Comparison of ENCODE assay signal across 8 cellular contexts in the genomic region with DNA sequence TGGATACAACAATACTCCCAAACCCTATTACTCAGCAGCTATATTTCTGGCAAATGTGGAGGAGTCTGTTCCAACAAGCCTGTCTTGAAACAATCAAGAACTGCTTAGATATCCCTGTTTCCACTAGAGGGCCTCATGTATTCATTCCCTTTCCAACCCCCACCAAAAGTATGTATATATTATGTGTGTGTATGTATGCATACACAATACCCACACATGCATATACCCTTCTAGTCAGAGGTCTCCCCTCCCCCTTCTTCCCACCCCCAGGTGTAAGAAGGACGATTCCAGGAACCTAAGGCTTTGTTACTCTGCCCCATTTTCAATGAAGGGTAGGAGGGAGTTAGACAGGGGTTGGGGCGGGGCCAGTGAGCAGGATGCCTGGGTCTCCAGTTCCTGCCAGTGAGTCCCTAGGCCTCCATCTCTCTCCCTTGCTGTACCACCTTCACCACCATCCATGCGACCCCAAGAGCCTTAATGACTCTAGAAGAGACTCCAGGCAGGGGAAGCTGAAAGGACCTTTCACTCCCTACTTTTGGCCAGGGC. TPM values are rescaled to one million over a fixed set of nuclear protein-coding genes. Genes with fewer than 3 reads are reported as not detected.
DNase-seq lines count a peak whose midpoint lies in the region; ATAC-seq and TF ChIP-seq lines count a peak whose summit lies in the region.

Gene DGKA, plus strand, starts transcription at position 392 of the 546 bp plus-strand sequence. CDS start 5,342 bp downstream, outside the sequence.

- ATAC-seq in SK-N-SH treated with all-trans-retinoic acid at 6 μM for 48 hours (peak; percentile 49), heart right ventricle (no peak)

- intact Hi-C loops in heart right ventricle (cut with DNase I) (loop anchor here in 6 of 10 donors (2.0 to 10.0 kb wide), 7 partner anchors 96 to 196 kb away; partner anchors contain the start of genes DNAJC14 (in 2 of the 6), GDF11 (in 1 of the 6), ORMDL2 (in 1 of the 6) and RPS26 (in 1 of the 6)), prostate gland (cut with DNase I) (no loop called here)

- peaks cover 51% of the 10 kb centered on the region for H3K36me3 Mint-ChIP-seq in activated naive CD8-positive, alpha-beta T cell treated with anti-CD3 and anti-CD28 coated beads for 36 hours

- peaks cover 47% of the 10 kb centered on the region for H3K4me1 Mint-ChIP-seq in activated naive CD8-positive, alpha-beta T cell treated with anti-CD3 and anti-CD28 coated beads for 36 hours

- TF ChIP-seq CTCF in heart right ventricle (IDR thresholded peaks at IDR 0.05) (peak in 8 of 9 donors; percentile 8 to 69 (median 52)), prostate gland (IDR thresholded peaks at IDR 0.05) (peak; percentile 17 to 65 (median 42))

- H3K4me1 ChIP-seq in heart right ventricle, result peaks cover 3 to 74% (median 34%) of the 10 kb centered on the region in 9 donors
- peaks cover 4% of the 10 kb centered on the region for H3K4me1 ChIP-seq in prostate gland (replicated peaks)
- peaks cover 2% of the 10 kb centered on the region for H3K4me1 ChIP-seq in urinary bladder (ENCODE audit: insufficient read depth)

- peak within 1 kb of the TSS; percentile 34 to 99 (median 76) for H3K27ac ChIP-seq in heart right ventricle
- H3K27ac ChIP-seq in prostate gland, result peak within 1 kb of the TSS; percentile 94 to 97
- H3K27ac ChIP-seq in urinary bladder (ENCODE audit: low read depth), result peak within 1 kb of the TSS; percentile 84

- no peak for TF ChIP-seq POLR2A in prostate gland (IDR thresholded peaks at IDR 0.05)

- DNase-seq in Kasumi-1 (lab: John Stamatoyannopoulos, UW) (peak; percentile 79 to 89), heart right ventricle (peak; percentile 18 to 30), prostate gland (ENCODE audit: low spot score) (peak; percentile 26), T1000 (lab: John Stamatoyannopoulos, UW) (no peak)
- peak; percentile 87 for DNase-seq in activated naive CD8-positive, alpha-beta T cell treated with anti-CD3 and anti-CD28 coated beads for 36 hours

- peak within 1 kb of the TSS; percentile 99 for H3K4me3 Mint-ChIP-seq in activated naive CD8-positive, alpha-beta T cell treated with anti-CD3 and anti-CD28 coated beads for 36 hours

- H3K27ac Mint-ChIP-seq in activated naive CD8-positive, alpha-beta T cell treated with anti-CD3 and anti-CD28 coated beads for 36 hours, result peak within 1 kb of the TSS; percentile 99

- peak within 1 kb of the TSS; percentile 68 for H3K4me3 ChIP-seq in GM08714 (ENCODE audit: low read length)
- peak within 1 kb of the TSS; percentile 30 to 83 (median 76) for H3K4me3 ChIP-seq in heart right ventricle
- peak within 1 kb of the TSS; percentile 69 to 73 for H3K4me3 ChIP-seq in prostate gland
- peak within 1 kb of the TSS; percentile 72 for H3K4me3 ChIP-seq in urinary bladder (ENCODE audit: low read depth, low read length)

- H3K27me3 ChIP-seq in heart right ventricle, result no peaks in the 10 kb centered on the region
- no peaks in the 10 kb centered on the region for H3K27me3 ChIP-seq in prostate gland (replicated peaks; ENCODE audit: insufficient read depth)

- H3K36me3 ChIP-seq in heart right ventricle (no peaks in the 10 kb centered on the region), prostate gland (no peaks in the 10 kb centered on the region), urinary bladder (ENCODE audit: insufficient read depth) (no peaks in the 10 kb centered on the region)

- peaks cover 3% of the 10 kb centered on the region for H3K27me3 Mint-ChIP-seq in activated naive CD8-positive, alpha-beta T cell treated with anti-CD3 and anti-CD28 coated beads for 36 hours

- H3K9me3 ChIP-seq in heart right ventricle, result no peaks in the 10 kb centered on the region
- H3K9me3 ChIP-seq in prostate gland, result no peaks in the 10 kb centered on the region

- H3K9me3 Mint-ChIP-seq in activated naive CD8-positive, alpha-beta T cell treated with anti-CD3 and anti-CD28 coated beads for 36 hours, result no peaks in the 10 kb centered on the region

- 44% methylated on average over 3 of the region's 3 CpGs for WGBS in heart right ventricle, 2 donors
- 47% methylated on average over 3 of the region's 3 CpGs for WGBS in prostate gland
- WGBS in urinary bladder, result 48% methylated on average over 3 of the region's 3 CpGs

TF ChIP-seq in SK-N-SH treated with all-trans-retinoic acid at 6 μM for 48 hours, 23 proteins besides CTCF, POLR2A, EP300 and RAD21:
- no peak for TF ChIP-seq ZFP3 (CRISPR knock-in tag; IDR thresholded peaks at IDR 0.05)
- TF ChIP-seq ZFP30 (CRISPR knock-in tag; IDR thresholded peaks at IDR 0.05), result no peak
- TF ChIP-seq RARB (CRISPR knock-in tag; IDR thresholded peaks at IDR 0.05), result no peak
- no peak for TF ChIP-seq ISL1 (CRISPR knock-in tag; IDR thresholded peaks at IDR 0.05)
- no peak for TF ChIP-seq PPARA (CRISPR knock-in tag; IDR thresholded peaks at IDR 0.05; ENCODE audit: borderline replicate concordance)
- no peak for TF ChIP-seq TOX (CRISPR knock-in tag; IDR thresholded peaks at IDR 0.05; ENCODE audit: borderline replicate concordance)
- no peak for TF ChIP-seq ARNTL (CRISPR knock-in tag; IDR thresholded peaks at IDR 0.05; ENCODE audit: borderline replicate concordance, low read depth)
- TF ChIP-seq TCF4 (CRISPR knock-in tag; IDR thresholded peaks at IDR 0.05; ENCODE audit: borderline replicate concordance), result no peak
- TF ChIP-seq, protein P1, sequence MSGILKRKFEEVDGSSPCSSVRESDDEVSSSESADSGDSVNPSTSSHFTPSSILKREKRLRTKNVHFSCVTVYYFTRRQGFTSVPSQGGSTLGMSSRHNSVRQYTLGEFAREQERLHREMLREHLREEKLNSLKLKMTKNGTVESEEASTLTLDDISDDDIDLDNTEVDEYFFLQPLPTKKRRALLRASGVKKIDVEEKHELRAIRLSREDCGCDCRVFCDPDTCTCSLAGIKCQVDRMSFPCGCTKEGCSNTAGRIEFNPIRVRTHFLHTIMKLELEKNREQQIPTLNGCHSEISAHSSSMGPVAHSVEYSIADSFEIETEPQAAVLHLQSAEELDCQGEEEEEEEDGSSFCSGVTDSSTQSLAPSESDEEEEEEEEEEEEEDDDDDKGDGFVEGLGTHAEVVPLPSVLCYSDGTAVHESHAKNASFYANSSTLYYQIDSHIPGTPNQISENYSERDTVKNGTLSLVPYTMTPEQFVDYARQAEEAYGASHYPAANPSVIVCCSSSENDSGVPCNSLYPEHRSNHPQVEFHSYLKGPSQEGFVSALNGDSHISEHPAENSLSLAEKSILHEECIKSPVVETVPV (CRISPR knock-in tag; IDR thresholded peaks at IDR 0.05), result no peak
- TF ChIP-seq, protein P2, sequence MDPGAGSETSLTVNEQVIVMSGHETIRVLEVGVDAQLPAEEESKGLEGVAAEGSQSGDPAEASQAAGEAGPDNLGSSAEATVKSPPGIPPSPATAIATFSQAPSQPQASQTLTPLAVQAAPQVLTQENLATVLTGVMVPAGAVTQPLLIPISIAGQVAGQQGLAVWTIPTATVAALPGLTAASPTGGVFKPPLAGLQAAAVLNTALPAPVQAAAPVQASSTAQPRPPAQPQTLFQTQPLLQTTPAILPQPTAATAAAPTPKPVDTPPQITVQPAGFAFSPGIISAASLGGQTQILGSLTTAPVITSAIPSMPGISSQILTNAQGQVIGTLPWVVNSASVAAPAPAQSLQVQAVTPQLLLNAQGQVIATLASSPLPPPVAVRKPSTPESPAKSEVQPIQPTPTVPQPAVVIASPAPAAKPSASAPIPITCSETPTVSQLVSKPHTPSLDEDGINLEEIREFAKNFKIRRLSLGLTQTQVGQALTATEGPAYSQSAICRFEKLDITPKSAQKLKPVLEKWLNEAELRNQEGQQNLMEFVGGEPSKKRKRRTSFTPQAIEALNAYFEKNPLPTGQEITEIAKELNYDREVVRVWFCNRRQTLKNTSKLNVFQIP (CRISPR knock-in tag; IDR thresholded peaks at IDR 0.05; ENCODE audit: borderline replicate concordance, low read depth), result no peak
- TF ChIP-seq ZNF8 (CRISPR knock-in tag; IDR thresholded peaks at IDR 0.05), result no peak
- no peak for TF ChIP-seq ESRRG (CRISPR knock-in tag; IDR thresholded peaks at IDR 0.05)
- no peak for TF ChIP-seq ZNF565 (CRISPR knock-in tag; conservative IDR thresholded peaks at IDR 0.05; ENCODE audit: low read depth)
TF ChIP-seq in SK-N-SH treated with all-trans-retinoic acid at 6 μM for 48 hours: peak in this region for 0.

RNA-seq across cellular contexts. Expression of gene DGKA, which starts in this region (rescaled TPM):
- total RNA-seq in activated naive CD8-positive, alpha-beta T cell treated with anti-CD3 and anti-CD28 coated beads for 36 hours, result 100 to 1,000 TPM; 236 TPM
- 10 to 100 TPM in 3 of 10 donors, 1 to 10 TPM in 7; 4.6 to 15.5 (median 7.0) TPM for total RNA-seq in heart right ventricle
- polyA plus RNA-seq in heart right ventricle, result 10 to 100 TPM in 1 of 2 donors, 1 to 10 TPM in 1; 6.4 to 17.3 TPM
- 100 to 1,000 TPM in 1 of 2 donors, 10 to 100 TPM in 1; 74.9 to 161 TPM for total RNA-seq in prostate gland
- total RNA-seq in urinary bladder, result 33.6 TPM
- polyA plus RNA-seq in urinary bladder, result 31.7 TPM
